ENCODE assay signal across 19 cellular contexts in the genomic region with DNA sequence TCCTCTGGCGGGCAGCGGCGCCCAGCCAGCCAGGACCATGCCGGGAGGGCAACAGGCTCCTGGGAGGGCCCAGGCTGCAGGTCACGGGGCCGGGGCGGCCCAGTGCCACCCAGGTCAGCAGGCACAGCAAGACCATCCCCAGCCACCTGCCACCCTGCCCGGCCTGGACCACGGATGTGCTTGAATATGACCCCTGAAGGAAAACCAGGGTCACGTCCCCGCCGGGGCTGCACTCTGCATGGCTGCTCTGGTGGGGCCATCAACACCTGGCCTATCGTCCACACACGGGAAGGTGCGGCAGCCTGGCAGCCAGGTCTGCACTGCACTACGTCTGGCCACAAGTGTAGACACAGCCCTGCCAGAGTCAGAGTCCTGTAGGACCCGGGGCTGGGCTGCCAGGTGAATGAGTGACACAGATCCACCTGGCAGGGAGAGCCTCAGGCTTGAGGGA. TPM values are rescaled to one million over a fixed set of nuclear protein-coding genes. Genes with fewer than 3 reads are reported as not detected.
DNase-seq lines count a peak whose midpoint lies in the region; ATAC-seq and TF ChIP-seq lines count a peak whose summit lies in the region.
"Had no signal": no experiment of that assay in that cellular context is flagged by ENCODE, and none has a peak within 500 bp of the region (broad histone marks: within the 10 kb centered on the region; RNA-seq: fewer than 3 reads in every experiment).

No MANE protein-coding gene starts in this region.

- TF ChIP-seq CTCF in chondrocyte (IDR thresholded peaks at IDR 0.05) (no peak), neural progenitor cell (IDR thresholded peaks at IDR 0.05) (no peak), tibial artery (IDR thresholded peaks at IDR 0.05) (no peak)

- H3K4me3 ChIP-seq in neural progenitor cell: no peak overlapping the region
- no peak overlapping the region for H3K4me3 ChIP-seq in tibial artery
- H3K4me3 ChIP-seq: body of pancreas, heart left ventricle, vagina had no signal

- no peaks in the 10 kb centered on the region for H3K4me1 ChIP-seq in neural progenitor cell
- H3K4me1 ChIP-seq in tibial artery: peaks cover 0 to 11% (median 3%) of the 10 kb centered on the region in 4 donors

- H3K36me3 ChIP-seq in neural progenitor cell: no peaks in the 10 kb centered on the region
- H3K36me3 ChIP-seq in tibial artery: no peaks in the 10 kb centered on the region
- H3K36me3 ChIP-seq: heart left ventricle, vagina had no signal

- intact Hi-C loops in tibial artery (cut with DNase I; ENCODE audit: low total_unique reads): loop anchor here (10.0 kb wide), 1 partner anchor 456 kb away; no protein-coding TSS in a partner anchor

- H3K27ac Mint-ChIP-seq in activated naive CD4-positive, alpha-beta T cell treated with anti-CD3 and anti-CD28 coated beads, Interleukin-2, amount 10 ng/mL, durations not matched to agents 7 days and 5 days: no peak overlapping the region
- H3K27ac Mint-ChIP-seq in chondrocyte (ENCODE audit: unreplicated experiment): no peak overlapping the region
- peak overlapping the region; percentile 33 for H3K27ac Mint-ChIP-seq in neural progenitor cell
- H3K27ac Mint-ChIP-seq: stimulated activated memory B cell treated with anti-CD40 and anti-IgM and Interleukin-4, amounts not matched to agents 10 μg/mL and 1 μg/mL and 100 μg/mL, for 72 hours had no signal

- no peak for ATAC-seq in HG03097 (IDR thresholded peaks at IDR 0.05; ENCODE audit: low FRiP score, unreplicated experiment)
- ATAC-seq: body of pancreas; heart left ventricle; stimulated activated memory B cell treated with anti-CD40 and anti-IgM and Interleukin-4, amounts not matched to agents 10 μg/mL and 1 μg/mL and 100 μg/mL, for 72 hours had no signal

- no peak overlapping the region for H3K4me3 Mint-ChIP-seq in activated naive CD4-positive, alpha-beta T cell treated with anti-CD3 and anti-CD28 coated beads, Interleukin-2, amount 10 ng/mL, durations not matched to agents 7 days and 5 days
- no peak overlapping the region for H3K4me3 Mint-ChIP-seq in chondrocyte (ENCODE audit: unreplicated experiment)
- H3K4me3 Mint-ChIP-seq in neural progenitor cell: no peak overlapping the region
- H3K4me3 Mint-ChIP-seq: CD8-positive, alpha-beta memory T cell; stimulated activated memory B cell treated with anti-CD40 and anti-IgM and Interleukin-4, amounts not matched to agents 10 μg/mL and 1 μg/mL and 100 μg/mL, for 72 hours had no signal

- no peaks in the 10 kb centered on the region for H3K36me3 Mint-ChIP-seq in activated naive CD4-positive, alpha-beta T cell treated with anti-CD3 and anti-CD28 coated beads, Interleukin-2, amount 10 ng/mL, durations not matched to agents 7 days and 5 days
- no peaks in the 10 kb centered on the region for H3K36me3 Mint-ChIP-seq in chondrocyte (ENCODE audit: low read depth)
- H3K36me3 Mint-ChIP-seq in neural progenitor cell: peaks cover 7% of the 10 kb centered on the region
- H3K36me3 Mint-ChIP-seq: CD8-positive, alpha-beta memory T cell; stimulated activated memory B cell treated with anti-CD40 and anti-IgM and Interleukin-4, amounts not matched to agents 10 μg/mL and 1 μg/mL and 100 μg/mL, for 72 hours had no signal

- CTCF ChIA-PET in activated naive CD4-positive, alpha-beta T cell treated with anti-CD3 and anti-CD28 coated beads, Interleukin-2, amount 10 ng/mL, durations not matched to agents 7 days and 5 days (lab: Charles Lee): no interaction called here

- no peak overlapping the region for H3K9ac ChIP-seq in neural progenitor cell

- H3K79me2 ChIP-seq in neural progenitor cell (ENCODE audit: low read depth): no peaks in the 10 kb centered on the region

- H3K4me2 ChIP-seq in neural progenitor cell: no peak overlapping the region

- H3K27me3 Mint-ChIP-seq in activated naive CD4-positive, alpha-beta T cell treated with anti-CD3 and anti-CD28 coated beads, Interleukin-2, amount 10 ng/mL, durations not matched to agents 7 days and 5 days: peaks cover 31% of the 10 kb centered on the region
- H3K27me3 Mint-ChIP-seq in chondrocyte (ENCODE audit: low read depth) (no peaks in the 10 kb centered on the region), neural progenitor cell (ENCODE audit: insufficient read depth, low read depth) (peaks cover 10% of the 10 kb centered on the region)

- DNase-seq in activated naive CD4-positive, alpha-beta T cell treated with anti-CD3 and anti-CD28 coated beads, Interleukin-2, amount 10 ng/mL, durations not matched to agents 7 days and 5 days: peak; percentile 15
- no peak for DNase-seq in activated naive CD4-positive, alpha-beta T cell treated with anti-CD3 and anti-CD28 coated beads, Interleukin-2, amount 50 U/mL, for 16 hours
- DNase-seq in chondrocyte (ENCODE audit: low spot score) (peak; percentile 91), neural progenitor cell (ENCODE audit: low spot score) (no peak), tibial artery (peak; percentile 17 to 58), KG1 (lab: John Stamatoyannopoulos, UW) (no peak), NCI-H146 treated with DMSO at 0.1 percent for 48 hours (lab: John Stamatoyannopoulos, UW; ENCODE audit: unreplicated experiment) (no peak)
- DNase-seq: ACHN; MM.1S; NCI-H2081 treated with DMSO at 0.1 percent for 48 hours; NCI-H510A treated with DMSO at 0.1 percent for 48 hours; nucleus accumbens; stimulated activated CD4-positive, alpha-beta T cell treated with anti-CD3 and anti-CD28 coated beads, Interleukin-12 subunit alpha, Interleukin-12 subunit beta, amount 100 ng/mL, for 4 hours had no signal

- H3K9me3 Mint-ChIP-seq in activated naive CD4-positive, alpha-beta T cell treated with anti-CD3 and anti-CD28 coated beads, Interleukin-2, amount 10 ng/mL, durations not matched to agents 7 days and 5 days: no peaks in the 10 kb centered on the region
- H3K9me3 Mint-ChIP-seq in chondrocyte (ENCODE audit: low read depth): no peaks in the 10 kb centered on the region
- peaks cover 10% of the 10 kb centered on the region for H3K9me3 Mint-ChIP-seq in neural progenitor cell
- H3K9me3 Mint-ChIP-seq: CD8-positive, alpha-beta memory T cell; stimulated activated memory B cell treated with anti-CD40 and anti-IgM and Interleukin-4, amounts not matched to agents 10 μg/mL and 1 μg/mL and 100 μg/mL, for 72 hours had no signal

- H3K9me3 ChIP-seq in neural progenitor cell (ENCODE audit: low read depth) (no peaks in the 10 kb centered on the region), tibial artery (peaks cover 0 to 3% (median 0%) of the 10 kb centered on the region in 3 donors)
- H3K9me3 ChIP-seq: body of pancreas, heart left ventricle, vagina had no signal

- peaks cover under 1% of the 10 kb centered on the region for H3K4me1 Mint-ChIP-seq in activated naive CD4-positive, alpha-beta T cell treated with anti-CD3 and anti-CD28 coated beads, Interleukin-2, amount 10 ng/mL, durations not matched to agents 7 days and 5 days
- peaks cover 4% of the 10 kb centered on the region for H3K4me1 Mint-ChIP-seq in chondrocyte (ENCODE audit: low read depth)
- H3K4me1 Mint-ChIP-seq in neural progenitor cell: peaks cover 21% of the 10 kb centered on the region
- H3K4me1 Mint-ChIP-seq: stimulated activated memory B cell treated with anti-CD40 and anti-IgM and Interleukin-4, amounts not matched to agents 10 μg/mL and 1 μg/mL and 100 μg/mL, for 72 hours had no signal

- H3K27ac ChIP-seq in neural progenitor cell (no peak overlapping the region), tibial artery (no peak overlapping the region)
- H3K27ac ChIP-seq: body of pancreas, vagina had no signal

- H2AFZ ChIP-seq in neural progenitor cell (replicated peaks): no peak overlapping the region

- no peaks in the 10 kb centered on the region for H3K27me3 ChIP-seq in neural progenitor cell
- peaks cover 0 to 49% of the 10 kb centered on the region in 2 donors for H3K27me3 ChIP-seq in tibial artery
- H3K27me3 ChIP-seq: body of pancreas, heart left ventricle, vagina had no signal

- peaks cover 8% of the 10 kb centered on the region for H4K20me1 ChIP-seq in neural progenitor cell (ENCODE audit: low read depth)

- no peaks in the 10 kb centered on the region for H3F3A ChIP-seq in neural progenitor cell (ENCODE audit: low read depth)

RNA-seq across cellular contexts. Expression of a gene that starts 6.9 kb away (rescaled TPM):
- total RNA-seq in chondrocyte (2.5 to 4.2 TPM (median 2.7 TPM) in 3 replicates), neural progenitor cell (ENCODE audit: low replicate concordance) (1.4 and 2.7 TPM in 2 replicates)

Comparison
In these comparisons a context has a peak if more than half of its experiments do, and no peak if none do; other contexts are left out.
1. DNase-seq: peak in activated naive CD4-positive, alpha-beta T cell treated with anti-CD3 and anti-CD28 coated beads, Interleukin-2, amount 10 ng/mL, durations not matched to agents 7 days and 5 days (single experiment), chondrocyte (single experiment) and tibial artery (2 of 2); none in activated naive CD4-positive, alpha-beta T cell treated with anti-CD3 and anti-CD28 coated beads, Interleukin-2, amount 50 U/mL, for 16 hours (single experiment), neural progenitor cell (single experiment), KG1 (single experiment) and NCI-H146 treated with DMSO at 0.1 percent for 48 hours (single experiment).